ENCODE assay signal across 16 cellular contexts in genomic region chr17:4326608-4327007, GRCh38.
"Had no signal": no experiment of that assay in that cellular context is flagged by ENCODE, and none has a peak within 500 bp of the region (broad histone marks: within the 10 kb centered on the region; RNA-seq: fewer than 3 reads in every experiment).

No MANE protein-coding gene starts in this region.

- H3K27me3 ChIP-seq: right atrium auricular region, testis had no signal

- H3K9me3 ChIP-seq: right atrium auricular region, testis had no signal

- H3K27ac ChIP-seq: testis had no signal

- ATAC-seq: activated CD8-positive, alpha-beta T cell treated with anti-CD3 and anti-CD28 coated beads for 36 hours; activated naive CD4-positive, alpha-beta T cell treated with anti-CD3 and anti-CD28 coated beads, Interleukin-2, amount 50 U/mL, for 72 hours; activated T-cell treated with anti-CD3 and anti-CD28 coated beads, Interleukin-2, amount 50 U/mL, for 72 hours; stimulated activated naive CD8-positive, alpha-beta T cell treated with anti-CD3 and anti-CD28 coated beads, Interleukin-15, amount 100 ng/mL, for 72 hours had no signal

- H3K27ac Mint-ChIP-seq: activated CD8-positive, alpha-beta T cell treated with anti-CD3 and anti-CD28 coated beads for 36 hours; activated T-cell treated with anti-CD3 and anti-CD28 coated beads, Interleukin-2, amount 50 U/mL, for 72 hours; stimulated activated naive CD8-positive, alpha-beta T cell treated with anti-CD3 and anti-CD28 coated beads, Interleukin-15, amount 100 ng/mL, for 72 hours had no signal

- H3K4me3 ChIP-seq: right atrium auricular region, testis had no signal

- H3K4me3 Mint-ChIP-seq: activated CD8-positive, alpha-beta T cell treated with anti-CD3 and anti-CD28 coated beads for 36 hours; activated T-cell treated with anti-CD3 and anti-CD28 coated beads, Interleukin-2, amount 50 U/mL, for 72 hours; brain; nephron; stimulated activated naive CD8-positive, alpha-beta T cell treated with anti-CD3 and anti-CD28 coated beads, Interleukin-15, amount 100 ng/mL, for 72 hours had no signal

- DNase-seq: activated CD4-positive, alpha-beta T cell treated with anti-CD3 and anti-CD28 coated beads for 4 hours; activated CD8-positive, alpha-beta memory T cell treated with anti-CD3 and anti-CD28 coated beads, Interleukin-2, amount 50 U/mL, for 4 hours; activated CD8-positive, alpha-beta T cell treated with anti-CD3 and anti-CD28 coated beads for 36 hours; activated gamma-delta T cell; activated T-cell treated with anti-CD3 and anti-CD28 coated beads, Interleukin-2, amount 50 U/mL, for 72 hours; cortex of kidney; effector CD4-positive, alpha-beta T cell; mesenchymal stem cell; nucleus accumbens; stimulated activated naive CD8-positive, alpha-beta T cell treated with anti-CD3 and anti-CD28 coated beads, Interleukin-15, amount 100 ng/mL, for 72 hours; T-helper 2 cell; testis had no signal

- H3K27me3 Mint-ChIP-seq: activated CD8-positive, alpha-beta T cell treated with anti-CD3 and anti-CD28 coated beads for 36 hours; brain; stimulated activated naive CD8-positive, alpha-beta T cell treated with anti-CD3 and anti-CD28 coated beads, Interleukin-15, amount 100 ng/mL, for 72 hours had no signal

- H3K36me3 ChIP-seq: right atrium auricular region had no signal
